In the genomic region with DNA sequence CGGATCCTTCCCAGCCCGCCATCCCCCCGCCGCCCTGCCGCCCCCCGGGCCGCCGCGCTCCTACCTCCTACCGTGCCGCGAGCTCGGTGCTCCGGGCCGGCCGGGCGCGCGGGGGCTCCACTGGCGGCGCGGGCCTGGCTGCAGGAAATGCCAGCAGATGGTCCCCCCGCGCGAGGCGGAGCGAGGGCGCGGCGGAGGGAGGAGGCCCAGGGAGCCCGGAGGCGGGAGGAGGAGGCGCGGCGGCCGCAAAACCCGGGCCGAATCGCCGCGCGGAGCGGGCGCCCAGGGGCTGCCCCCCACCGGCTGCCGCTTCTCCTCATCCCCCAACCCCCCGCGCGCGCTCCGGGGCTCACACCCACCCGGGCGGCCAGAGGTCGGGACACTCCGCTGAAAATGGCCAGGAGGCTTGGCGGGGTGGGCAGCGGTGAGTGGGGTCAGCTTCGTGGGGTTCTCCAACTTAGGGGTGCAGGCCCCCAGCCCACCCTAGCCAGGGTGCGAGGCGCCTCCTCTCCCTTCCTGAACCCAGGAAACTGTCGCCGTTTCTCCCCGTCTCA, we compare ENCODE assay signal across 1 cellular context.
TF ChIP-seq lines count a peak whose summit lies in the region.

A gene with protein sequence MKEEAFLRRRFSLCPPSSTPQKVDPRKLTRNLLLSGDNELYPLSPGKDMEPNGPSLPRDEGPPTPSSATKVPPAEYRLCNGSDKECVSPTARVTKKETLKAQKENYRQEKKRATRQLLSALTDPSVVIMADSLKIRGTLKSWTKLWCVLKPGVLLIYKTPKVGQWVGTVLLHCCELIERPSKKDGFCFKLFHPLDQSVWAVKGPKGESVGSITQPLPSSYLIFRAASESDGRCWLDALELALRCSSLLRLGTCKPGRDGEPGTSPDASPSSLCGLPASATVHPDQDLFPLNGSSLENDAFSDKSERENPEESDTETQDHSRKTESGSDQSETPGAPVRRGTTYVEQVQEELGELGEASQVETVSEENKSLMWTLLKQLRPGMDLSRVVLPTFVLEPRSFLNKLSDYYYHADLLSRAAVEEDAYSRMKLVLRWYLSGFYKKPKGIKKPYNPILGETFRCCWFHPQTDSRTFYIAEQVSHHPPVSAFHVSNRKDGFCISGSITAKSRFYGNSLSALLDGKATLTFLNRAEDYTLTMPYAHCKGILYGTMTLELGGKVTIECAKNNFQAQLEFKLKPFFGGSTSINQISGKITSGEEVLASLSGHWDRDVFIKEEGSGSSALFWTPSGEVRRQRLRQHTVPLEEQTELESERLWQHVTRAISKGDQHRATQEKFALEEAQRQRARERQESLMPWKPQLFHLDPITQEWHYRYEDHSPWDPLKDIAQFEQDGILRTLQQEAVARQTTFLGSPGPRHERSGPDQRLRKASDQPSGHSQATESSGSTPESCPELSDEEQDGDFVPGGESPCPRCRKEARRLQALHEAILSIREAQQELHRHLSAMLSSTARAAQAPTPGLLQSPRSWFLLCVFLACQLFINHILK (minus strand): TSS at position 159 of the 554 bp plus-strand sequence. CDS start 36,162 bp downstream, outside the sequence.

TF ChIP-seq in HEK293, 187 proteins besides CTCF, POLR2A, EP300 and RAD21 (continued from another document and continues in another):
- TF ChIP-seq, protein P1, sequence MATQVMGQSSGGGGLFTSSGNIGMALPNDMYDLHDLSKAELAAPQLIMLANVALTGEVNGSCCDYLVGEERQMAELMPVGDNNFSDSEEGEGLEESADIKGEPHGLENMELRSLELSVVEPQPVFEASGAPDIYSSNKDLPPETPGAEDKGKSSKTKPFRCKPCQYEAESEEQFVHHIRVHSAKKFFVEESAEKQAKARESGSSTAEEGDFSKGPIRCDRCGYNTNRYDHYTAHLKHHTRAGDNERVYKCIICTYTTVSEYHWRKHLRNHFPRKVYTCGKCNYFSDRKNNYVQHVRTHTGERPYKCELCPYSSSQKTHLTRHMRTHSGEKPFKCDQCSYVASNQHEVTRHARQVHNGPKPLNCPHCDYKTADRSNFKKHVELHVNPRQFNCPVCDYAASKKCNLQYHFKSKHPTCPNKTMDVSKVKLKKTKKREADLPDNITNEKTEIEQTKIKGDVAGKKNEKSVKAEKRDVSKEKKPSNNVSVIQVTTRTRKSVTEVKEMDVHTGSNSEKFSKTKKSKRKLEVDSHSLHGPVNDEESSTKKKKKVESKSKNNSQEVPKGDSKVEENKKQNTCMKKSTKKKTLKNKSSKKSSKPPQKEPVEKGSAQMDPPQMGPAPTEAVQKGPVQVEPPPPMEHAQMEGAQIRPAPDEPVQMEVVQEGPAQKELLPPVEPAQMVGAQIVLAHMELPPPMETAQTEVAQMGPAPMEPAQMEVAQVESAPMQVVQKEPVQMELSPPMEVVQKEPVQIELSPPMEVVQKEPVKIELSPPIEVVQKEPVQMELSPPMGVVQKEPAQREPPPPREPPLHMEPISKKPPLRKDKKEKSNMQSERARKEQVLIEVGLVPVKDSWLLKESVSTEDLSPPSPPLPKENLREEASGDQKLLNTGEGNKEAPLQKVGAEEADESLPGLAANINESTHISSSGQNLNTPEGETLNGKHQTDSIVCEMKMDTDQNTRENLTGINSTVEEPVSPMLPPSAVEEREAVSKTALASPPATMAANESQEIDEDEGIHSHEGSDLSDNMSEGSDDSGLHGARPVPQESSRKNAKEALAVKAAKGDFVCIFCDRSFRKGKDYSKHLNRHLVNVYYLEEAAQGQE (tag by site-specific recombination; IDR thresholded peaks at IDR 0.05), result no peak
- TF ChIP-seq, protein P2, sequence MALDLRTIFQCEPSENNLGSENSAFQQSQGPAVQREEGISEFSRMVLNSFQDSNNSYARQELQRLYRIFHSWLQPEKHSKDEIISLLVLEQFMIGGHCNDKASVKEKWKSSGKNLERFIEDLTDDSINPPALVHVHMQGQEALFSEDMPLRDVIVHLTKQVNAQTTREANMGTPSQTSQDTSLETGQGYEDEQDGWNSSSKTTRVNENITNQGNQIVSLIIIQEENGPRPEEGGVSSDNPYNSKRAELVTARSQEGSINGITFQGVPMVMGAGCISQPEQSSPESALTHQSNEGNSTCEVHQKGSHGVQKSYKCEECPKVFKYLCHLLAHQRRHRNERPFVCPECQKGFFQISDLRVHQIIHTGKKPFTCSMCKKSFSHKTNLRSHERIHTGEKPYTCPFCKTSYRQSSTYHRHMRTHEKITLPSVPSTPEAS (tag by site-specific recombination; IDR thresholded peaks at IDR 0.05), result no peak
- TF ChIP-seq ZNF677 (tag by site-specific recombination; IDR thresholded peaks at IDR 0.05), result no peak
- TF ChIP-seq, protein P3, sequence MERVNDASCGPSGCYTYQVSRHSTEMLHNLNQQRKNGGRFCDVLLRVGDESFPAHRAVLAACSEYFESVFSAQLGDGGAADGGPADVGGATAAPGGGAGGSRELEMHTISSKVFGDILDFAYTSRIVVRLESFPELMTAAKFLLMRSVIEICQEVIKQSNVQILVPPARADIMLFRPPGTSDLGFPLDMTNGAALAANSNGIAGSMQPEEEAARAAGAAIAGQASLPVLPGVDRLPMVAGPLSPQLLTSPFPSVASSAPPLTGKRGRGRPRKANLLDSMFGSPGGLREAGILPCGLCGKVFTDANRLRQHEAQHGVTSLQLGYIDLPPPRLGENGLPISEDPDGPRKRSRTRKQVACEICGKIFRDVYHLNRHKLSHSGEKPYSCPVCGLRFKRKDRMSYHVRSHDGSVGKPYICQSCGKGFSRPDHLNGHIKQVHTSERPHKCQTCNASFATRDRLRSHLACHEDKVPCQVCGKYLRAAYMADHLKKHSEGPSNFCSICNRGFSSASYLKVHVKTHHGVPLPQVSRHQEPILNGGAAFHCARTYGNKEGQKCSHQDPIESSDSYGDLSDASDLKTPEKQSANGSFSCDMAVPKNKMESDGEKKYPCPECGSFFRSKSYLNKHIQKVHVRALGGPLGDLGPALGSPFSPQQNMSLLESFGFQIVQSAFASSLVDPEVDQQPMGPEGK (tag by site-specific recombination; IDR thresholded peaks at IDR 0.05), result peak; percentile 52
- TF ChIP-seq, protein P4, sequence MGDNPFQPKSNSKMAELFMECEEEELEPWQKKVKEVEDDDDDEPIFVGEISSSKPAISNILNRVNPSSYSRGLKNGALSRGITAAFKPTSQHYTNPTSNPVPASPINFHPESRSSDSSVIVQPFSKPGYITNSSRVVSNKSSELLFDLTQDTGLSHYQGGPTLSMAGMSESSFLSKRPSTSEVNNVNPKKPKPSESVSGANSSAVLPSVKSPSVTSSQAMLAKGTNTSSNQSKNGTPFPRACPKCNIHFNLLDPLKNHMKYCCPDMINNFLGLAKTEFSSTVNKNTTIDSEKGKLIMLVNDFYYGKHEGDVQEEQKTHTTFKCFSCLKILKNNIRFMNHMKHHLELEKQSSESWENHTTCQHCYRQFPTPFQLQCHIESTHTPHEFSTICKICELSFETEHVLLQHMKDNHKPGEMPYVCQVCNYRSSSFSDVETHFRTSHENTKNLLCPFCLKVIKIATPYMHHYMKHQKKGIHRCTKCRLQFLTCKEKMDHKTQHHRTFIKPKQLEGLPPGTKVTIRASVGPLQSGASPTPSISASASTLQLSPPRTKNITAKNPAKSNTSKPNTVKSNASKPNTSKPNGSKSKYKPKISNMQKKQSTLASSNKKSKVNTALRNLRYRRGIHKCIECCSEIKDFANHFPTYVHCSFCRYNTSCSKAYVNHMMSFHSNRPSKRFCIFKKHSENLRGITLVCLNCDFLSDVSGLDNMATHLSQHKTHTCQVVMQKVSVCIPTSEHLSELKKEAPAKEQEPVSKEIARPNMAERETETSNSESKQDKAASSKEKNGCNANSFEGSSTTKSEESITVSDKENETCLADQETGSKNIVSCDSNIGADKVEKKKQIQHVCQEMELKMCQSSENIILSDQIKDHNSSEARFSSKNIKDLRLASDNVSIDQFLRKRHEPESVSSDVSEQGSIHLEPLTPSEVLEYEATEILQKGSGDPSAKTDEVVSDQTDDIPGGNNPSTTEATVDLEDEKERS (tag by site-specific recombination; IDR thresholded peaks at IDR 0.05), result no peak
- TF ChIP-seq WT1 (tag by site-specific recombination; IDR thresholded peaks at IDR 0.05), result no peak
- TF ChIP-seq, protein P5, sequence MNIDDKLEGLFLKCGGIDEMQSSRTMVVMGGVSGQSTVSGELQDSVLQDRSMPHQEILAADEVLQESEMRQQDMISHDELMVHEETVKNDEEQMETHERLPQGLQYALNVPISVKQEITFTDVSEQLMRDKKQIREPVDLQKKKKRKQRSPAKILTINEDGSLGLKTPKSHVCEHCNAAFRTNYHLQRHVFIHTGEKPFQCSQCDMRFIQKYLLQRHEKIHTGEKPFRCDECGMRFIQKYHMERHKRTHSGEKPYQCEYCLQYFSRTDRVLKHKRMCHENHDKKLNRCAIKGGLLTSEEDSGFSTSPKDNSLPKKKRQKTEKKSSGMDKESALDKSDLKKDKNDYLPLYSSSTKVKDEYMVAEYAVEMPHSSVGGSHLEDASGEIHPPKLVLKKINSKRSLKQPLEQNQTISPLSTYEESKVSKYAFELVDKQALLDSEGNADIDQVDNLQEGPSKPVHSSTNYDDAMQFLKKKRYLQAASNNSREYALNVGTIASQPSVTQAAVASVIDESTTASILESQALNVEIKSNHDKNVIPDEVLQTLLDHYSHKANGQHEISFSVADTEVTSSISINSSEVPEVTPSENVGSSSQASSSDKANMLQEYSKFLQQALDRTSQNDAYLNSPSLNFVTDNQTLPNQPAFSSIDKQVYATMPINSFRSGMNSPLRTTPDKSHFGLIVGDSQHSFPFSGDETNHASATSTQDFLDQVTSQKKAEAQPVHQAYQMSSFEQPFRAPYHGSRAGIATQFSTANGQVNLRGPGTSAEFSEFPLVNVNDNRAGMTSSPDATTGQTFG (tag by site-specific recombination; IDR thresholded peaks at IDR 0.05; ENCODE audit: borderline replicate concordance), result no peak
- TF ChIP-seq, protein P6, sequence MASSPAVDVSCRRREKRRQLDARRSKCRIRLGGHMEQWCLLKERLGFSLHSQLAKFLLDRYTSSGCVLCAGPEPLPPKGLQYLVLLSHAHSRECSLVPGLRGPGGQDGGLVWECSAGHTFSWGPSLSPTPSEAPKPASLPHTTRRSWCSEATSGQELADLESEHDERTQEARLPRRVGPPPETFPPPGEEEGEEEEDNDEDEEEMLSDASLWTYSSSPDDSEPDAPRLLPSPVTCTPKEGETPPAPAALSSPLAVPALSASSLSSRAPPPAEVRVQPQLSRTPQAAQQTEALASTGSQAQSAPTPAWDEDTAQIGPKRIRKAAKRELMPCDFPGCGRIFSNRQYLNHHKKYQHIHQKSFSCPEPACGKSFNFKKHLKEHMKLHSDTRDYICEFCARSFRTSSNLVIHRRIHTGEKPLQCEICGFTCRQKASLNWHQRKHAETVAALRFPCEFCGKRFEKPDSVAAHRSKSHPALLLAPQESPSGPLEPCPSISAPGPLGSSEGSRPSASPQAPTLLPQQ (tag by site-specific recombination; IDR thresholded peaks at IDR 0.05), result no peak
- TF ChIP-seq, protein P7, sequence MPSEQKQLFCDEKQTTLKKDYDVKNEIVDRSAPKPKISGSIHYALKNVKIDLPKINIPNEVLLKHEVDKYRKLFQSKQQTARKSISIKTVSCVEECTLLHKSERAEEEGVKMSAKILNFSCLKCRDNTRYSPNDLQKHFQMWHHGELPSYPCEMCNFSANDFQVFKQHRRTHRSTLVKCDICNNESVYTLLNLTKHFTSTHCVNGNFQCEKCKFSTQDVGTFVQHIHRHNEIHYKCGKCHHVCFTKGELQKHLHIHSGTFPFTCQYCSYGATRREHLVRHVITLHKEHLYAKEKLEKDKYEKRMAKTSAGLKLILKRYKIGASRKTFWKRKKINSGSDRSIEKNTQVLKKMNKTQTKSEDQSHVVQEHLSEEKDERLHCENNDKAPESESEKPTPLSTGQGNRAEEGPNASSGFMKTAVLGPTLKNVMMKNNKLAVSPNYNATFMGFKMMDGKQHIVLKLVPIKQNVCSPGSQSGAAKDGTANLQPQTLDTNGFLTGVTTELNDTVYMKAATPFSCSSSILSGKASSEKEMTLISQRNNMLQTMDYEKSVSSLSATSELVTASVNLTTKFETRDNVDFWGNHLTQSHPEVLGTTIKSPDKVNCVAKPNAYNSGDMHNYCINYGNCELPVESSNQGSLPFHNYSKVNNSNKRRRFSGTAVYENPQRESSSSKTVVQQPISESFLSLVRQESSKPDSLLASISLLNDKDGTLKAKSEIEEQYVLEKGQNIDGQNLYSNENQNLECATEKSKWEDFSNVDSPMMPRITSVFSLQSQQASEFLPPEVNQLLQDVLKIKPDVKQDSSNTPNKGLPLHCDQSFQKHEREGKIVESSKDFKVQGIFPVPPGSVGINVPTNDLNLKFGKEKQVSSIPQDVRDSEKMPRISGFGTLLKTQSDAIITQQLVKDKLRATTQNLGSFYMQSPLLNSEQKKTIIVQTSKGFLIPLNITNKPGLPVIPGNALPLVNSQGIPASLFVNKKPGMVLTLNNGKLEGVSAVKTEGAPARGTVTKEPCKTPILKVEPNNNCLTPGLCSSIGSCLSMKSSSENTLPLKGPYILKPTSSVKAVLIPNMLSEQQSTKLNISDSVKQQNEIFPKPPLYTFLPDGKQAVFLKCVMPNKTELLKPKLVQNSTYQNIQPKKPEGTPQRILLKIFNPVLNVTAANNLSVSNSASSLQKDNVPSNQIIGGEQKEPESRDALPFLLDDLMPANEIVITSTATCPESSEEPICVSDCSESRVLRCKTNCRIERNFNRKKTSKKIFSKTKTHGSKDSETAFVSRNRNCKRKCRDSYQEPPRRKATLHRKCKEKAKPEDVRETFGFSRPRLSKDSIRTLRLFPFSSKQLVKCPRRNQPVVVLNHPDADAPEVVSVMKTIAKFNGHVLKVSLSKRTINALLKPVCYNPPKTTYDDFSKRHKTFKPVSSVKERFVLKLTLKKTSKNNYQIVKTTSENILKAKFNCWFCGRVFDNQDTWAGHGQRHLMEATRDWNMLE (tag by site-specific recombination; conservative IDR thresholded peaks at IDR 0.05; ENCODE audit: low read depth), result no peak
- TF ChIP-seq PRDM1 (tag by site-specific recombination; IDR thresholded peaks at IDR 0.05), result no peak
- TF ChIP-seq, protein P8, sequence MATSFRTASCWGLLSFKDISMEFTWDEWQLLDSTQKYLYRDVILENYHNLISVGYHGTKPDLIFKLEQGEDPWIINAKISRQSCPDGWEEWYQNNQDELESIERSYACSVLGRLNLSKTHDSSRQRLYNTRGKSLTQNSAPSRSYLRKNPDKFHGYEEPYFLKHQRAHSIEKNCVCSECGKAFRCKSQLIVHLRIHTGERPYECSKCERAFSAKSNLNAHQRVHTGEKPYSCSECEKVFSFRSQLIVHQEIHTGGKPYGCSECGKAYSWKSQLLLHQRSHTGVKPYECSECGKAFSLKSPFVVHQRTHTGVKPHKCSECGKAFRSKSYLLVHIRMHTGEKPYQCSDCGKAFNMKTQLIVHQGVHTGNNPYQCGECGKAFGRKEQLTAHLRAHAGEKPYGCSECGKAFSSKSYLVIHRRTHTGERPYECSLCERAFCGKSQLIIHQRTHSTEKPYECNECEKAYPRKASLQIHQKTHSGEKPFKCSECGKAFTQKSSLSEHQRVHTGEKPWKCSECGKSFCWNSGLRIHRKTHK (tag by site-specific recombination; IDR thresholded peaks at IDR 0.05), result no peak
- no peak for TF ChIP-seq SCRT2 (tag by site-specific recombination; IDR thresholded peaks at IDR 0.05)
- no peak for TF ChIP-seq ZNF132 (tag by site-specific recombination; IDR thresholded peaks at IDR 0.05; ENCODE audit: borderline replicate concordance)
- TF ChIP-seq ZNF514 (tag by site-specific recombination; IDR thresholded peaks at IDR 0.05), result no peak
- TF ChIP-seq ZNF239 (tag by site-specific recombination; IDR thresholded peaks at IDR 0.05), result no peak
